Comparison of ENCODE assay signal across 1 cellular context in genomic region chr6:126143650-126144260, GRCh38.
TF ChIP-seq lines count a peak whose summit lies in the region.

No MANE protein-coding gene starts in this region.

TF ChIP-seq in SK-N-SH treated with all-trans-retinoic acid at 6 μM for 48 hours, 23 proteins besides CTCF, POLR2A, EP300 and RAD21 (continued from another document):
- TF ChIP-seq CSRNP3 (CRISPR knock-in tag; IDR thresholded peaks at IDR 0.05) = no peak
- no peak for TF ChIP-seq ZNF565 (CRISPR knock-in tag; conservative IDR thresholded peaks at IDR 0.05; ENCODE audit: low read depth)
- no peak for TF ChIP-seq PPARA (CRISPR knock-in tag; IDR thresholded peaks at IDR 0.05; ENCODE audit: borderline replicate concordance)
- no peak for TF ChIP-seq POU6F1 (CRISPR knock-in tag; IDR thresholded peaks at IDR 0.05; ENCODE audit: borderline replicate concordance, low read depth)
- no peak for TF ChIP-seq PATZ1 (CRISPR knock-in tag; IDR thresholded peaks at IDR 0.05; ENCODE audit: borderline replicate concordance)
- TF ChIP-seq ARNTL (CRISPR knock-in tag; IDR thresholded peaks at IDR 0.05; ENCODE audit: borderline replicate concordance, low read depth) = no peak
- no peak for TF ChIP-seq ZC3H10 (CRISPR knock-in tag; IDR thresholded peaks at IDR 0.05)
- TF ChIP-seq GLIS3 (CRISPR knock-in tag; IDR thresholded peaks at IDR 0.05) = no peak
- TF ChIP-seq ZFP3 (CRISPR knock-in tag; IDR thresholded peaks at IDR 0.05) = no peak
- no peak for TF ChIP-seq RARB (CRISPR knock-in tag; IDR thresholded peaks at IDR 0.05)
- no peak for TF ChIP-seq ZNF8 (CRISPR knock-in tag; IDR thresholded peaks at IDR 0.05)
- no peak for TF ChIP-seq CSDC2 (CRISPR knock-in tag; IDR thresholded peaks at IDR 0.05)
TF ChIP-seq in SK-N-SH treated with all-trans-retinoic acid at 6 μM for 48 hours: peak in this region for 0.
